1 cellular context compared by ENCODE assay signal in genomic region chr2:232890896-232891601, GRCh38.
A peak's percentile ranks its signal among the peaks of the same experiment; 100 is the strongest.
TF ChIP-seq lines count a peak whose summit lies in the region.

No MANE protein-coding gene starts in this region.

TF ChIP-seq in GM23338, 12 proteins besides CTCF, POLR2A, EP300 and RAD21 (continued from another document):
- TF ChIP-seq, protein P1, sequence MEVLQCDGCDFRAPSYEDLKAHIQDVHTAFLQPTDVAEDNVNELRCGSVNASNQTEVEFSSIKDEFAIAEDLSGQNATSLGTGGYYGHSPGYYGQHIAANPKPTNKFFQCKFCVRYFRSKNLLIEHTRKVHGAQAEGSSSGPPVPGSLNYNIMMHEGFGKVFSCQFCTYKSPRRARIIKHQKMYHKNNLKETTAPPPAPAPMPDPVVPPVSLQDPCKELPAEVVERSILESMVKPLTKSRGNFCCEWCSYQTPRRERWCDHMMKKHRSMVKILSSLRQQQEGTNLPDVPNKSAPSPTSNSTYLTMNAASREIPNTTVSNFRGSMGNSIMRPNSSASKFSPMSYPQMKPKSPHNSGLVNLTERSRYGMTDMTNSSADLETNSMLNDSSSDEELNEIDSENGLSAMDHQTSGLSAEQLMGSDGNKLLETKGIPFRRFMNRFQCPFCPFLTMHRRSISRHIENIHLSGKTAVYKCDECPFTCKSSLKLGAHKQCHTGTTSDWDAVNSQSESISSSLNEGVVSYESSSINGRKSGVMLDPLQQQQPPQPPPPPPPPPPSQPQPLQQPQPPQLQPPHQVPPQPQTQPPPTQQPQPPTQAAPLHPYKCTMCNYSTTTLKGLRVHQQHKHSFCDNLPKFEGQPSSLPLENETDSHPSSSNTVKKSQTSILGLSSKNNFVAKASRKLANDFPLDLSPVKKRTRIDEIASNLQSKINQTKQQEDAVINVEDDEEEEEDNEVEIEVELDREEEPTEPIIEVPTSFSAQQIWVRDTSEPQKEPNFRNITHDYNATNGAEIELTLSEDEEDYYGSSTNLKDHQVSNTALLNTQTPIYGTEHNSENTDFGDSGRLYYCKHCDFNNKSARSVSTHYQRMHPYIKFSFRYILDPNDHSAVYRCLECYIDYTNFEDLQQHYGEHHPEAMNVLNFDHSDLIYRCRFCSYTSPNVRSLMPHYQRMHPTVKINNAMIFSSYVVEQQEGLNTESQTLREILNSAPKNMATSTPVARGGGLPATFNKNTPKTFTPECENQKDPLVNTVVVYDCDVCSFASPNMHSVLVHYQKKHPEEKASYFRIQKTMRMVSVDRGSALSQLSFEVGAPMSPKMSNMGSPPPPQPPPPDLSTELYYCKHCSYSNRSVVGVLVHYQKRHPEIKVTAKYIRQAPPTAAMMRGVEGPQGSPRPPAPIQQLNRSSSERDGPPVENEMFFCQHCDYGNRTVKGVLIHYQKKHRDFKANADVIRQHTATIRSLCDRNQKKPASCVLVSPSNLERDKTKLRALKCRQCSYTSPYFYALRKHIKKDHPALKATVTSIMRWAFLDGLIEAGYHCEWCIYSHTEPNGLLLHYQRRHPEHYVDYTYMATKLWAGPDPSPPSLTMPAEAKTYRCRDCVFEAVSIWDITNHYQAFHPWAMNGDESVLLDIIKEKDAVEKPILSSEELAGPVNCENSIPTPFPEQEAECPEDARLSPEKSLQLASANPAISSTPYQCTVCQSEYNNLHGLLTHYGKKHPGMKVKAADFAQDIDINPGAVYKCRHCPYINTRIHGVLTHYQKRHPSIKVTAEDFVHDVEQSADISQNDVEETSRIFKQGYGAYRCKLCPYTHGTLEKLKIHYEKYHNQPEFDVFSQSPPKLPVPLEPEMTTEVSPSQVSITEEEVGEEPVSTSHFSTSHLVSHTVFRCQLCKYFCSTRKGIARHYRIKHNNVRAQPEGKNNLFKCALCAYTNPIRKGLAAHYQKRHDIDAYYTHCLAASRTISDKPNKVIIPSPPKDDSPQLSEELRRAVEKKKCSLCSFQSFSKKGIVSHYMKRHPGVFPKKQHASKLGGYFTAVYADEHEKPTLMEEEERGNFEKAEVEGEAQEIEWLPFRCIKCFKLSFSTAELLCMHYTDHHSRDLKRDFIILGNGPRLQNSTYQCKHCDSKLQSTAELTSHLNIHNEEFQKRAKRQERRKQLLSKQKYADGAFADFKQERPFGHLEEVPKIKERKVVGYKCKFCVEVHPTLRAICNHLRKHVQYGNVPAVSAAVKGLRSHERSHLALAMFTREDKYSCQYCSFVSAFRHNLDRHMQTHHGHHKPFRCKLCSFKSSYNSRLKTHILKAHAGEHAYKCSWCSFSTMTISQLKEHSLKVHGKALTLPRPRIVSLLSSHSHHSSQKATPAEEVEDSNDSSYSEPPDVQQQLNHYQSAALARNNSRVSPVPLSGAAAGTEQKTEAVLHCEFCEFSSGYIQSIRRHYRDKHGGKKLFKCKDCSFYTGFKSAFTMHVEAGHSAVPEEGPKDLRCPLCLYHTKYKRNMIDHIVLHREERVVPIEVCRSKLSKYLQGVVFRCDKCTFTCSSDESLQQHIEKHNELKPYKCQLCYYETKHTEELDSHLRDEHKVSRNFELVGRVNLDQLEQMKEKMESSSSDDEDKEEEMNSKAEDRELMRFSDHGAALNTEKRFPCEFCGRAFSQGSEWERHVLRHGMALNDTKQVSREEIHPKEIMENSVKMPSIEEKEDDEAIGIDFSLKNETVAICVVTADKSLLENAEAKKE (CRISPR knock-in tag; IDR thresholded peaks at IDR 0.05), result no peak
- TF ChIP-seq, protein P2, sequence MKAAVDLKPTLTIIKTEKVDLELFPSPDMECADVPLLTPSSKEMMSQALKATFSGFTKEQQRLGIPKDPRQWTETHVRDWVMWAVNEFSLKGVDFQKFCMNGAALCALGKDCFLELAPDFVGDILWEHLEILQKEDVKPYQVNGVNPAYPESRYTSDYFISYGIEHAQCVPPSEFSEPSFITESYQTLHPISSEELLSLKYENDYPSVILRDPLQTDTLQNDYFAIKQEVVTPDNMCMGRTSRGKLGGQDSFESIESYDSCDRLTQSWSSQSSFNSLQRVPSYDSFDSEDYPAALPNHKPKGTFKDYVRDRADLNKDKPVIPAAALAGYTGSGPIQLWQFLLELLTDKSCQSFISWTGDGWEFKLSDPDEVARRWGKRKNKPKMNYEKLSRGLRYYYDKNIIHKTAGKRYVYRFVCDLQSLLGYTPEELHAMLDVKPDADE (IDR thresholded peaks at IDR 0.05), result 0 out of 2 replicates have a peak, but pooled peaks have one; percentile 26
- TF ChIP-seq NANOG (IDR thresholded peaks at IDR 0.05; ENCODE audit: borderline replicate concordance) (no peak), STAT1 (IDR thresholded peaks at IDR 0.05; ENCODE audit: unreplicated experiment) (no peak), CREB1 (CRISPR knock-in tag; IDR thresholded peaks at IDR 0.05; ENCODE audit: low read depth) (no peak), EZH2phosphoT487 (IDR thresholded peaks at IDR 0.05; ENCODE audit: unreplicated experiment) (no peak), POLR2AphosphoS5 (IDR thresholded peaks at IDR 0.05; ENCODE audit: low read depth) (peak; percentile 66; the same call in 1 of the 2 replicates)
- TF ChIP-seq, protein P3, sequence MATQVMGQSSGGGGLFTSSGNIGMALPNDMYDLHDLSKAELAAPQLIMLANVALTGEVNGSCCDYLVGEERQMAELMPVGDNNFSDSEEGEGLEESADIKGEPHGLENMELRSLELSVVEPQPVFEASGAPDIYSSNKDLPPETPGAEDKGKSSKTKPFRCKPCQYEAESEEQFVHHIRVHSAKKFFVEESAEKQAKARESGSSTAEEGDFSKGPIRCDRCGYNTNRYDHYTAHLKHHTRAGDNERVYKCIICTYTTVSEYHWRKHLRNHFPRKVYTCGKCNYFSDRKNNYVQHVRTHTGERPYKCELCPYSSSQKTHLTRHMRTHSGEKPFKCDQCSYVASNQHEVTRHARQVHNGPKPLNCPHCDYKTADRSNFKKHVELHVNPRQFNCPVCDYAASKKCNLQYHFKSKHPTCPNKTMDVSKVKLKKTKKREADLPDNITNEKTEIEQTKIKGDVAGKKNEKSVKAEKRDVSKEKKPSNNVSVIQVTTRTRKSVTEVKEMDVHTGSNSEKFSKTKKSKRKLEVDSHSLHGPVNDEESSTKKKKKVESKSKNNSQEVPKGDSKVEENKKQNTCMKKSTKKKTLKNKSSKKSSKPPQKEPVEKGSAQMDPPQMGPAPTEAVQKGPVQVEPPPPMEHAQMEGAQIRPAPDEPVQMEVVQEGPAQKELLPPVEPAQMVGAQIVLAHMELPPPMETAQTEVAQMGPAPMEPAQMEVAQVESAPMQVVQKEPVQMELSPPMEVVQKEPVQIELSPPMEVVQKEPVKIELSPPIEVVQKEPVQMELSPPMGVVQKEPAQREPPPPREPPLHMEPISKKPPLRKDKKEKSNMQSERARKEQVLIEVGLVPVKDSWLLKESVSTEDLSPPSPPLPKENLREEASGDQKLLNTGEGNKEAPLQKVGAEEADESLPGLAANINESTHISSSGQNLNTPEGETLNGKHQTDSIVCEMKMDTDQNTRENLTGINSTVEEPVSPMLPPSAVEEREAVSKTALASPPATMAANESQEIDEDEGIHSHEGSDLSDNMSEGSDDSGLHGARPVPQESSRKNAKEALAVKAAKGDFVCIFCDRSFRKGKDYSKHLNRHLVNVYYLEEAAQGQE (IDR thresholded peaks at IDR 0.05; ENCODE audit: unreplicated experiment), result no peak
TF ChIP-seq in GM23338: peak in this region for 2.
